ENCODE assay signal across 1 cellular context in the genomic region with DNA sequence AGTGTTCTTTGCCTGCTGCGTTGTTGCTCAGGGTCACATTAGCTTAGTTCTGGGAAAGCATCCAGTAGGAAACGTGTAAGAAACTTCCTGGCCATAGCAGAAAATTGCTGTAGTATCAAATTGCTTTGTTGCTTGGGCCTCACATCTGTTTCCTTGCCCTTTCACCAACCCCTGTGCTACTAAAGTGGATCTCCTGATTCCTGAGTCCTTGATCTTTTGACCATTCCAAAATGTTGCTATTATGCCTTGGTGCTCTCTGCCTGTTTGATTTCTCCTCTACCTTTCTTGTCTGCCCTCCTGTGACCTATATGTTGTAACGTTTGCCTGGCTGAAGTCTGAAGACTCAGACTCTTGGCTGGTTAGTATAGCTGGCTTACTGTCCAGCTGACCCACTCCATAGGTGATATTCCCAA.
TF ChIP-seq lines count a peak whose summit lies in the region.

No MANE protein-coding gene starts in this region.

TF ChIP-seq in GM23338, 12 proteins besides CTCF, POLR2A, EP300 and RAD21 (continued from another document):
- TF ChIP-seq, protein P1, sequence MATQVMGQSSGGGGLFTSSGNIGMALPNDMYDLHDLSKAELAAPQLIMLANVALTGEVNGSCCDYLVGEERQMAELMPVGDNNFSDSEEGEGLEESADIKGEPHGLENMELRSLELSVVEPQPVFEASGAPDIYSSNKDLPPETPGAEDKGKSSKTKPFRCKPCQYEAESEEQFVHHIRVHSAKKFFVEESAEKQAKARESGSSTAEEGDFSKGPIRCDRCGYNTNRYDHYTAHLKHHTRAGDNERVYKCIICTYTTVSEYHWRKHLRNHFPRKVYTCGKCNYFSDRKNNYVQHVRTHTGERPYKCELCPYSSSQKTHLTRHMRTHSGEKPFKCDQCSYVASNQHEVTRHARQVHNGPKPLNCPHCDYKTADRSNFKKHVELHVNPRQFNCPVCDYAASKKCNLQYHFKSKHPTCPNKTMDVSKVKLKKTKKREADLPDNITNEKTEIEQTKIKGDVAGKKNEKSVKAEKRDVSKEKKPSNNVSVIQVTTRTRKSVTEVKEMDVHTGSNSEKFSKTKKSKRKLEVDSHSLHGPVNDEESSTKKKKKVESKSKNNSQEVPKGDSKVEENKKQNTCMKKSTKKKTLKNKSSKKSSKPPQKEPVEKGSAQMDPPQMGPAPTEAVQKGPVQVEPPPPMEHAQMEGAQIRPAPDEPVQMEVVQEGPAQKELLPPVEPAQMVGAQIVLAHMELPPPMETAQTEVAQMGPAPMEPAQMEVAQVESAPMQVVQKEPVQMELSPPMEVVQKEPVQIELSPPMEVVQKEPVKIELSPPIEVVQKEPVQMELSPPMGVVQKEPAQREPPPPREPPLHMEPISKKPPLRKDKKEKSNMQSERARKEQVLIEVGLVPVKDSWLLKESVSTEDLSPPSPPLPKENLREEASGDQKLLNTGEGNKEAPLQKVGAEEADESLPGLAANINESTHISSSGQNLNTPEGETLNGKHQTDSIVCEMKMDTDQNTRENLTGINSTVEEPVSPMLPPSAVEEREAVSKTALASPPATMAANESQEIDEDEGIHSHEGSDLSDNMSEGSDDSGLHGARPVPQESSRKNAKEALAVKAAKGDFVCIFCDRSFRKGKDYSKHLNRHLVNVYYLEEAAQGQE (IDR thresholded peaks at IDR 0.05; ENCODE audit: unreplicated experiment) = no peak
- TF ChIP-seq STAT1 (IDR thresholded peaks at IDR 0.05; ENCODE audit: unreplicated experiment) = no peak
- TF ChIP-seq POLR2AphosphoS5 (IDR thresholded peaks at IDR 0.05; ENCODE audit: low read depth) = no peak
- TF ChIP-seq JUNB (IDR thresholded peaks at IDR 0.05; ENCODE audit: unreplicated experiment) = no peak
- no peak for TF ChIP-seq EZH2 (IDR thresholded peaks at IDR 0.05; ENCODE audit: low read depth, unreplicated experiment)
